In the genomic region with DNA sequence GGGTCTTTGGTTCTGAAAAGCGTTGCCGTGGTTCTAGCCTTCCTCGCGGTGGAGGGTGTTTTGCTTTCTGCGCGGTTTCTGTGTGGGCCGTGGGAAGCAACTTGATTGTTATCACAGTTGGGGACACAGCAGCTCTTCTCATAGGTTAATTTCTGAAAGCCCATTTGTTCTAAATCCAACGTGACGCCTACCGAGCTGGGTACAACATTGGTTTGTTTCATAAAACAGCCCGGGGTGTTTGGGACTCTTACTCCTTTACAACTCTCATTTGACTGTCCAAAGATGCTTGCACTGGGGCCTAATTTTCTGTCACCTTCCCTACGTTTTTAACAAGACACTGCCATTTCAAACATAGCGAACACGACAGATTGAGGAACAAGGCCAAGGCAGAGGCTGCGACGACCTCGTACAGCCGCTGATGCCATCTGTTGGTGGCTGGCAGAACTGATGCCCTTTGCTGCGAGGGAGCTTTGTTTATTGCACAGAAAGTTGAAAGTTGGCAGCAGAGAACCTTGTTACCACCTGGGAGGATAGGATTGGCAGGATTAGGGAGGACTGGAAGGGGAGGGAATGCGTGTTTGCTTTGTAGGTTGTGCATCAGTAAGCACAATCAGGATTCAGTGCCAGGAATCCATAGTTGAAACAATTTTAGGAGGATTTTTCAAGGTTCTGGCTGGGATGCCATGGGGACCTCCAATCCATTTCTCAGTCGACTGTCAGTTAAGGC, we compare ENCODE assay signal across 8 cellular contexts.
A peak's percentile ranks its signal among the peaks of the same experiment; 100 is the strongest.
DNase-seq lines count a peak whose midpoint lies in the region; ATAC-seq and TF ChIP-seq lines count a peak whose summit lies in the region.

No MANE protein-coding gene starts in this region.

- H3K4me1 ChIP-seq in BLaER1 (peaks cover 54% of the 10 kb centered on the region), adrenal gland (replicated peaks in 1 of 2) (peaks cover 0 to 13% of the 10 kb centered on the region in 2 donors), vagina (peaks cover 25% of the 10 kb centered on the region)

- H3K36me3 ChIP-seq in BLaER1: no peaks in the 10 kb centered on the region
- no peaks in the 10 kb centered on the region for H3K36me3 ChIP-seq in adrenal gland (replicated peaks in 1 of 2)
- no peaks in the 10 kb centered on the region for H3K36me3 ChIP-seq in vagina

- H3K4me3 ChIP-seq in BLaER1 (no peak overlapping the region), adrenal gland (no peak overlapping the region), vagina (no peak overlapping the region)

- WGBS in adrenal gland, 4 donors: 39 to 45% (median 42%) methylated on average over 21 of the region's 21 CpGs

- peaks cover 6% of the 10 kb centered on the region; the same call in 1 of the 2 replicates for H3K9me3 ChIP-seq in BLaER1
- H3K9me3 ChIP-seq in adrenal gland (replicated peaks in 1 of 3): no peaks in the 10 kb centered on the region
- H3K9me3 ChIP-seq in vagina: no peaks in the 10 kb centered on the region

- DNase-seq in NCI-H146 treated with DMSO at 0.1 percent for 48 hours (lab: John Stamatoyannopoulos, UW; ENCODE audit: unreplicated experiment) (peak; percentile 59), adrenal gland (peak; percentile 74 to 94 (median 86)), left cardiac atrium (peak; percentile 84), retina (peak; percentile 81), vagina (ENCODE audit: extremely low spot score in 2 of 2) (no peak)

- peak overlapping the region; percentile 40; the same call in 1 of the 2 replicates for H3K9ac ChIP-seq in BLaER1

- TF ChIP-seq CTCF in adrenal gland (IDR thresholded peaks at IDR 0.05) (peak; percentile 80 to 96 (median 92)), vagina (IDR thresholded peaks at IDR 0.05) (peak; percentile 4 to 80 (median 42))

- peak overlapping the region; percentile 48 for H3K4me3 Mint-ChIP-seq in T-helper 1 cell treated with Interleukin-12 subunit alpha and Interleukin-12 subunit beta and Interleukin-4 antibody, amounts not matched to agents 30 μg/mL and 1 μg/mL, for 36 hours

- peak overlapping the region; percentile 90 for H3K27ac Mint-ChIP-seq in T-helper 1 cell treated with Interleukin-12 subunit alpha and Interleukin-12 subunit beta and Interleukin-4 antibody, amounts not matched to agents 30 μg/mL and 1 μg/mL, for 36 hours

- ATAC-seq in GM21786 (IDR thresholded peaks at IDR 0.05; ENCODE audit: unreplicated experiment): peak; percentile 71
- peak; percentile 78 to 80 for ATAC-seq in left cardiac atrium

- no peaks in the 10 kb centered on the region for H3K27me3 Mint-ChIP-seq in T-helper 1 cell treated with Interleukin-12 subunit alpha and Interleukin-12 subunit beta and Interleukin-4 antibody, amounts not matched to agents 30 μg/mL and 1 μg/mL, for 36 hours (ENCODE audit: low read depth)

- peaks cover 5% of the 10 kb centered on the region for H3K36me3 Mint-ChIP-seq in T-helper 1 cell treated with Interleukin-12 subunit alpha and Interleukin-12 subunit beta and Interleukin-4 antibody, amounts not matched to agents 30 μg/mL and 1 μg/mL, for 36 hours (ENCODE audit: low read depth)

- H3K27me3 ChIP-seq in BLaER1 (no peaks in the 10 kb centered on the region), adrenal gland (no peaks in the 10 kb centered on the region), vagina (no peaks in the 10 kb centered on the region)

- no peak for TF ChIP-seq POLR2A in adrenal gland (IDR thresholded peaks at IDR 0.05)
- TF ChIP-seq POLR2A in vagina (IDR thresholded peaks at IDR 0.05): no peak

- peak overlapping the region; percentile 79 for H3K4me2 ChIP-seq in BLaER1

- intact Hi-C loops in adrenal gland (cut with DNase I): loop anchor here (5.0 kb wide), 2 partner anchors 88 to 98 kb away; a partner anchor contains a TSS
- intact Hi-C loops in left cardiac atrium (cut with DNase I): loop anchor here (2.0 to 10.0 kb wide), 3 partner anchors 93 to 129 kb away; no protein-coding TSS in a partner anchor
- intact Hi-C loops in vagina (cut with DNase I): loop anchor here (10.0 kb wide), 1 partner anchor 101 kb away; a partner anchor contains a TSS

- H3K4me1 Mint-ChIP-seq in T-helper 1 cell treated with Interleukin-12 subunit alpha and Interleukin-12 subunit beta and Interleukin-4 antibody, amounts not matched to agents 30 μg/mL and 1 μg/mL, for 36 hours (ENCODE audit: low read depth): peaks cover 44% of the 10 kb centered on the region

- H3K27ac ChIP-seq in BLaER1 (0 out of 2 replicates have a peak overlapping the region, but pooled peaks have one; percentile 19), adrenal gland (peak overlapping the region in 2 of 5 donors; percentile 33 to 72), vagina (peak overlapping the region; percentile 54)

- peaks cover 47% of the 10 kb centered on the region; the same call in 1 of the 2 replicates for H4K20me1 ChIP-seq in BLaER1

- H3K9me3 Mint-ChIP-seq in T-helper 1 cell treated with Interleukin-12 subunit alpha and Interleukin-12 subunit beta and Interleukin-4 antibody, amounts not matched to agents 30 μg/mL and 1 μg/mL, for 36 hours: peaks cover 6% of the 10 kb centered on the region

Comparison
In these comparisons a context has a peak if more than half of its experiments do, and no peak if none do; other contexts are left out.
1. DNase-seq: peak in NCI-H146 treated with DMSO at 0.1 percent for 48 hours (single experiment), adrenal gland (7 of 7), left cardiac atrium (single experiment) and retina (single experiment); none in vagina (0 of 2).